Comparison of ENCODE assay signal across 21 cellular contexts in the genomic region with DNA sequence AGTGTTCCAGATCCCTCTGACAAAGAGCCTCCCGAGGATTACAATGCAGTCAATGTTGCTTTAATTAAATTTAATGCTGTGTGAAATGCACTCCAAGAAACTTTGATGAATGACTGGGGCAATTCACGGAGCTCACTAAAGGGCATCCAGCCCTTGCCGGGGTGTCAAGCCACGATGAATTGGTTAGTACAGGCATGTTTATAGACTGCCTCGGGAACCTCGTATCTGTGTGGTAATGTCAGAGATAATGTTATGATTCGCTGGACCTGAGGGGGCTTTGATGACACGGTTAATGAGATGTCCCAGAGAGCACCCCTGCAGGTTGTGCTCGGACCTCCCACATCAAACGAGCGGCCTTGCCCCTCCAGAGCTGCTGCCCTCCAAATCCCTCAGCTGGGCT.
"Had no signal": no experiment of that assay in that cellular context is flagged by ENCODE, and none has a peak within 500 bp of the region (broad histone marks: within the 10 kb centered on the region; RNA-seq: fewer than 3 reads in every experiment).

No MANE protein-coding gene starts in this region.

- H3K4me1 Mint-ChIP-seq: natural killer cell; stimulated activated effector memory CD8-positive, alpha-beta T cell treated with anti-CD3 and anti-CD28 coated beads, Interleukin-12 subunit alpha, Interleukin-12 subunit beta, amount 100 ng/mL, for 72 hours; stimulated activated naive CD8-positive, alpha-beta T cell treated with anti-CD3 and anti-CD28 coated beads, Interleukin-15, amount 100 ng/mL, for 72 hours had no signal

- H3K79me2 ChIP-seq: hepatocyte, parathyroid adenoma had no signal

- H3K4me1 ChIP-seq: adrenal gland, foreskin keratinocyte, parathyroid adenoma, right lobe of liver, tibial artery had no signal

- H3K36me3 ChIP-seq: adrenal gland, right lobe of liver, tibial artery had no signal

- ATAC-seq: activated naive CD4-positive, alpha-beta T cell treated with anti-CD3 and anti-CD28 coated beads, Interleukin-2, amount 50 U/mL, for 72 hours; foreskin keratinocyte; natural killer cell; right lobe of liver; stimulated activated effector memory CD8-positive, alpha-beta T cell treated with anti-CD3 and anti-CD28 coated beads, Interleukin-12 subunit alpha, Interleukin-12 subunit beta, amount 100 ng/mL, for 72 hours; stimulated activated naive CD8-positive, alpha-beta T cell treated with anti-CD3 and anti-CD28 coated beads, Interleukin-15, amount 100 ng/mL, for 72 hours had no signal

- H3K4me3 Mint-ChIP-seq: natural killer cell; stimulated activated effector memory CD8-positive, alpha-beta T cell treated with anti-CD3 and anti-CD28 coated beads, Interleukin-12 subunit alpha, Interleukin-12 subunit beta, amount 100 ng/mL, for 72 hours; stimulated activated naive CD8-positive, alpha-beta T cell treated with anti-CD3 and anti-CD28 coated beads, Interleukin-15, amount 100 ng/mL, for 72 hours had no signal

- H3K36me3 Mint-ChIP-seq: activated naive CD4-positive, alpha-beta T cell treated with anti-CD3 and anti-CD28 coated beads, Interleukin-2, amount 50 U/mL, for 72 hours; natural killer cell; stimulated activated effector memory CD8-positive, alpha-beta T cell treated with anti-CD3 and anti-CD28 coated beads, Interleukin-12 subunit alpha, Interleukin-12 subunit beta, amount 100 ng/mL, for 72 hours had no signal

- H3K27me3 ChIP-seq: adrenal gland, hepatocyte, right lobe of liver, tibial artery had no signal

- DNase-seq: activated CD4-positive, alpha-beta T cell treated with anti-CD3 and anti-CD28 coated beads for 1 hour; activated gamma-delta T cell treated with Interleukin-2 at 50 U/mL for 16 hours; activated T-cell treated with anti-CD3 and anti-CD28 coated beads, Interleukin-2, amount 50 U/mL, for 1 hour; adrenal gland; erythroblast; foreskin keratinocyte; midbrain; natural killer cell; nucleus accumbens; right lobe of liver; stimulated activated CD4-positive, alpha-beta T cell treated with anti-CD3 and anti-CD28 coated beads, Interleukin-2, amount 100 ng/mL, for 24 hours; stimulated activated naive CD8-positive, alpha-beta T cell treated with anti-CD3 and anti-CD28 coated beads, Interleukin-15, amount 100 ng/mL, for 72 hours; T-helper 2 cell; tibial artery had no signal

- H2AFZ ChIP-seq: hepatocyte, parathyroid adenoma had no signal

- H3K27ac ChIP-seq: adrenal gland, coronary artery, foreskin keratinocyte, hepatocyte, parathyroid adenoma, right lobe of liver, skin epidermis, tibial artery, VCaP had no signal

- H3K9ac ChIP-seq: parathyroid adenoma had no signal

- H3K4me2 ChIP-seq: hepatocyte had no signal

- H3K9me3 ChIP-seq: adrenal gland, right lobe of liver, tibial artery had no signal

- H3K4me3 ChIP-seq: adrenal gland, coronary artery, hepatocyte, right lobe of liver, skin epidermis, tibial artery had no signal

- H3K27ac Mint-ChIP-seq: activated naive CD4-positive, alpha-beta T cell treated with anti-CD3 and anti-CD28 coated beads, Interleukin-2, amount 50 U/mL, for 72 hours; natural killer cell; stimulated activated effector memory CD8-positive, alpha-beta T cell treated with anti-CD3 and anti-CD28 coated beads, Interleukin-12 subunit alpha, Interleukin-12 subunit beta, amount 100 ng/mL, for 72 hours; stimulated activated naive CD8-positive, alpha-beta T cell treated with anti-CD3 and anti-CD28 coated beads, Interleukin-15, amount 100 ng/mL, for 72 hours had no signal
